In the genomic region with DNA sequence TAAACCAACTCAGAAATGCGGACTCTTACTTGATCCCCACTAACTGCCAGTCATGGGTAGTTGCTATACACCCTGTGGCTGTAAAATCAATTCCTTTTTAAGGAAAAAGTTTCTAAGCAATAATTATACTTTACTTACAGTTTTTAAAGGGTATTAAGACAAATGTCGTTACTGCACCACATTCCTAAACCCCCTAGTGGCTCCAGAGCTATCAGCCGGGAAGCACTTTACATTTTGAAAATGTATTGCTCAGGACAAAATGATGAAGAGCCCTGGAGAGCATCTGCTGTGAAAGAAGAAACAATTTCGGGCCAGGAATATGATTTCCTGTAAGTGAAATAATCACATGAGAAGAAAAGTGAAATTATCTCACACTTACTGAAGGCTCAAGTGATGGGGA, we compare ENCODE assay signal across 25 cellular contexts. TPM values are rescaled to one million over a fixed set of nuclear protein-coding genes. Genes with fewer than 3 reads are reported as not detected.
"Had no signal": no experiment of that assay in that cellular context is flagged by ENCODE, and none has a peak within 500 bp of the region (broad histone marks: within the 10 kb centered on the region; RNA-seq: fewer than 3 reads in every experiment).

No MANE protein-coding gene starts in this region.

- H3K4me1 Mint-ChIP-seq: naive thymus-derived CD8-positive, alpha-beta T cell; nephron progenitor cell; stimulated activated memory B cell treated with anti-CD40 and anti-IgM and Interleukin-4, amounts not matched to agents 10 μg/mL and 1 μg/mL and 100 μg/mL, for 72 hours had no signal

- H3K4me2 ChIP-seq: hepatocyte, smooth muscle cell had no signal

- ATAC-seq: left colon; left lung; lower lobe of right lung; naive thymus-derived CD8-positive, alpha-beta T cell; right lobe of liver; stimulated activated memory B cell treated with anti-CD40 and anti-IgM and Interleukin-4, amounts not matched to agents 10 μg/mL and 1 μg/mL and 100 μg/mL, for 72 hours; upper lobe of right lung had no signal

- H3K79me2 ChIP-seq: hepatocyte had no signal

- H3K4me1 ChIP-seq: left lung, lower lobe of right lung, right atrium auricular region, right lobe of liver, stomach, thyroid gland, transverse colon, upper lobe of right lung had no signal

- H3K27ac Mint-ChIP-seq: naive thymus-derived CD8-positive, alpha-beta T cell; nephron progenitor cell; progenitor cell of endocrine pancreas; stimulated activated memory B cell treated with anti-CD40 and anti-IgM and Interleukin-4, amounts not matched to agents 10 μg/mL and 1 μg/mL and 100 μg/mL, for 72 hours had no signal

- H3K36me3 Mint-ChIP-seq: stimulated activated memory B cell treated with anti-CD40 and anti-IgM and Interleukin-4, amounts not matched to agents 10 μg/mL and 1 μg/mL and 100 μg/mL, for 72 hours had no signal

- H3K4me3 Mint-ChIP-seq: naive thymus-derived CD8-positive, alpha-beta T cell; nephron progenitor cell; stimulated activated memory B cell treated with anti-CD40 and anti-IgM and Interleukin-4, amounts not matched to agents 10 μg/mL and 1 μg/mL and 100 μg/mL, for 72 hours had no signal

- H3K36me3 ChIP-seq: left lung, lower lobe of right lung, ovary, right atrium auricular region, right lobe of liver, stomach, thyroid gland, transverse colon, upper lobe of right lung had no signal

- H3K27me3 ChIP-seq: hepatocyte, left lung, ovary, right atrium auricular region, right lobe of liver, stomach, testis, thyroid gland, transverse colon, upper lobe of right lung had no signal

- DNase-seq: kidney; left colon; left lung; lower lobe of right lung; mammary epithelial cell; mesenchymal stem cell; naive thymus-derived CD8-positive, alpha-beta T cell; nephron progenitor cell; ovary; right lobe of liver; stimulated activated CD4-positive, alpha-beta T cell treated with anti-CD3 and anti-CD28 coated beads, Interleukin-1b, Interleukin-23, amount 100 ng/mL, for 48 hours; stimulated activated CD4-positive, alpha-beta T cell treated with anti-CD3 and anti-CD28 coated beads, Interleukin-2, amount 100 ng/mL, for 48 hours; stimulated activated CD4-positive, alpha-beta T cell treated with anti-CD3 and anti-CD28 coated beads, Interleukin-4, amount 100 ng/mL, for 4 hours; stimulated activated CD8-positive, alpha-beta memory T cell treated with anti-CD3 and anti-CD28 coated beads, Interleukin-4, amount 100 ng/mL, for 48 hours; stimulated activated naive CD4-positive, alpha-beta T cell treated with Interleukin-2 at 50 U/mL for 16 hours; stomach; testis; thyroid gland; transverse colon; upper lobe of right lung had no signal

- H3K9me3 Mint-ChIP-seq: nephron progenitor cell had no signal

- H3K27me3 Mint-ChIP-seq: stimulated activated memory B cell treated with anti-CD40 and anti-IgM and Interleukin-4, amounts not matched to agents 10 μg/mL and 1 μg/mL and 100 μg/mL, for 72 hours had no signal

- H2AFZ ChIP-seq: hepatocyte had no signal

- H3K27ac ChIP-seq: hepatocyte, left lung, lower lobe of right lung, right atrium auricular region, right lobe of liver, stomach, testis, thyroid gland, transverse colon, upper lobe of right lung had no signal

- H3K4me3 ChIP-seq: hepatocyte, left lung, lower lobe of right lung, ovary, right atrium auricular region, right lobe of liver, smooth muscle cell, stomach, testis, thyroid gland, transverse colon, upper lobe of right lung had no signal

RNA-seq across cellular contexts. Expression of a gene that starts 36.7 kb away (rescaled TPM):
- total RNA-seq: naive thymus-derived CD8-positive, alpha-beta T cell had no signal
- polyA plus RNA-seq: naive thymus-derived CD8-positive, alpha-beta T cell; smooth muscle cell had no signal
